ENCODE assay signal across 18 cellular contexts in the genomic region with DNA sequence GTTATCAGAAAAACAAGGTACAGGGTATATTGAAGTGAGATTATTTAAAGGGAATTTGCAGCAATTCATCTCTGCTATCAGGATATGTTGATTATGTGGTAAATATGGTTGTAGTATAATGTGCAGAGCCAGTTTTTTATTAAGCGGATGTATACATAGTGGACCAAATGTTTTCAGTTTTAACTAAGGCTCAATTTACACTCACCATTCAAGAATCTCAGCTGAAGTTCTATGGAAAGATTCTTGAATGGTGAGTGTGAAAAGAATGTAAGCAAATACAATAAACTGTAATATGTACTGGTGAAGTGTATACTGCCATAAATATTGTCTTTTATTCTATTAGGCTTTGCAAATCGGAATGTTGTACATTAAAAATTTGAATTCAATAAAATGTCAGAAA.
DNase-seq lines count a peak whose midpoint lies in the region; ATAC-seq and TF ChIP-seq lines count a peak whose summit lies in the region.
"Had no signal": no experiment of that assay in that cellular context is flagged by ENCODE, and none has a peak within 500 bp of the region (broad histone marks: within the 10 kb centered on the region; RNA-seq: fewer than 3 reads in every experiment).

No MANE protein-coding gene starts in this region.

- no peak overlapping the region for H3K9ac ChIP-seq in Karpas-422 (ENCODE audit: low read length)
- H3K9ac ChIP-seq in mesenchymal stem cell (ENCODE audit: low read length) = no peak overlapping the region
- H3K9ac ChIP-seq: BLaER1 treated with 17β-estradiol and CSF1 and Interleukin-3, amounts not matched to agents 10 nM and 100 nM had no signal

- H4K91ac ChIP-seq in mesenchymal stem cell (ENCODE audit: low read length) = no peak overlapping the region

- H2BK12ac ChIP-seq in mesenchymal stem cell (ENCODE audit: low read length in 2 of 2) = no peak overlapping the region

- H3K4me2 ChIP-seq in Karpas-422 (ENCODE audit: low read depth, low read length, poor library complexity, severe bottlenecking) = no peak overlapping the region
- H3K4me2 ChIP-seq in mesenchymal stem cell (ENCODE audit: low read length, poor library complexity, severe bottlenecking) = no peak overlapping the region
- H3K4me2 ChIP-seq: BLaER1 treated with 17β-estradiol and CSF1 and Interleukin-3, amounts not matched to agents 10 nM and 100 nM had no signal

- POLR2A ChIA-PET in RWPE1 (lab: Yijun Ruan, JAX; ENCODE audit: low non-redundant PET) = no interaction called here

- H3K36me3 ChIP-seq in Karpas-422 (ENCODE audit: insufficient read depth, low read length) (no peaks in the 10 kb centered on the region), RWPE2 (ENCODE audit: low read depth) (no peaks in the 10 kb centered on the region), mesenchymal stem cell (ENCODE audit: control insufficient read depth in 1 of 2, insufficient read depth in 2 of 2, low read depth in 1 of 2, low read length in 2 of 2) (no peaks in the 10 kb centered on the region)
- H3K36me3 ChIP-seq: BLaER1 treated with 17β-estradiol and CSF1 and Interleukin-3, amounts not matched to agents 10 nM and 100 nM had no signal

- H3K27ac ChIP-seq in Karpas-422 (ENCODE audit: low read length) (no peak overlapping the region), RWPE2 (ENCODE audit: poor library complexity, severe bottlenecking) (no peak overlapping the region), mesenchymal stem cell (ENCODE audit: low read length, poor library complexity, severe bottlenecking) (no peak overlapping the region), RWPE1 (no peak overlapping the region)
- H3K27ac ChIP-seq: BLaER1 treated with 17β-estradiol and CSF1 and Interleukin-3, amounts not matched to agents 10 nM and 100 nM; HL-60 had no signal

- no peak overlapping the region for H3K18ac ChIP-seq in mesenchymal stem cell (ENCODE audit: low read depth in 1 of 2, low read length in 2 of 2)

- no peak overlapping the region for H3K4ac ChIP-seq in mesenchymal stem cell (ENCODE audit: low read depth in 1 of 2, low read length in 2 of 2)

- H2BK15ac ChIP-seq in mesenchymal stem cell (ENCODE audit: low read depth, poor library complexity, severe bottlenecking) = no peak overlapping the region

- DNase-seq in H4 (ENCODE audit: low spot score) = peak; percentile 18
- no peak for DNase-seq in Karpas-422
- DNase-seq in RWPE2 (ENCODE audit: low spot score) = no peak
- DNase-seq in mesenchymal stem cell = peak; percentile 73
- DNase-seq in RWPE1 (ENCODE audit: low spot score) = no peak
- DNase-seq in stimulated activated naive CD4-positive, alpha-beta T cell treated with Interleukin-2 at 50 U/mL for 16 hours (lab: John Stamatoyannopoulos, UW) = no peak
- no peak for DNase-seq in COR-L47 (lab: John Stamatoyannopoulos, UW)
- DNase-seq: ACHN; Calu3; CD4-positive, CD25-positive, alpha-beta regulatory T cell; DMS 273 treated with DMSO at 0.1 percent for 48 hours; DMS79; EL; IMR-90 had no signal

- TF ChIP-seq CTCF in RWPE2 (IDR thresholded peaks at IDR 0.05; ENCODE audit: poor library complexity, severe bottlenecking) = no peak
- TF ChIP-seq CTCF in RWPE1 (conservative IDR thresholded peaks at IDR 0.05; ENCODE audit: low read depth) = no peak

- no peak overlapping the region for H2BK120ac ChIP-seq in mesenchymal stem cell (ENCODE audit: low read depth, low read length)

- no peaks in the 10 kb centered on the region for H3K79me1 ChIP-seq in mesenchymal stem cell (replicated peaks; ENCODE audit: low read length, poor library complexity, severe bottlenecking)

- H4K8ac ChIP-seq in mesenchymal stem cell (ENCODE audit: low read length) = no peak overlapping the region

- H3K9me2 ChIP-seq in Karpas-422 (replicated peaks; ENCODE audit: insufficient read depth, low read length) = no peaks in the 10 kb centered on the region

- H3K4me1 ChIP-seq in Karpas-422 (ENCODE audit: low read length) (no peaks in the 10 kb centered on the region), RWPE2 (ENCODE audit: insufficient read depth, poor library complexity, severe bottlenecking) (no peaks in the 10 kb centered on the region), mesenchymal stem cell (ENCODE audit: control insufficient read depth, insufficient read depth, low read depth, low read length) (peaks cover 1% of the 10 kb centered on the region)
- H3K4me1 ChIP-seq: BLaER1 treated with 17β-estradiol and CSF1 and Interleukin-3, amounts not matched to agents 10 nM and 100 nM had no signal

- no peak overlapping the region for H3K14ac ChIP-seq in mesenchymal stem cell (ENCODE audit: low read length in 2 of 2)

- no peak overlapping the region for H3K23ac ChIP-seq in mesenchymal stem cell (ENCODE audit: low read length in 2 of 2)

- H2AK5ac ChIP-seq in mesenchymal stem cell (ENCODE audit: low read length, severe bottlenecking) = no peak overlapping the region

- WGBS in mesenchymal stem cell = no CpG with 5 or more reads among the region's 2 CpGs

- ATAC-seq in RWPE2 (ENCODE audit: low read depth) = peak; percentile 64
- no peak for ATAC-seq in GM19455 (IDR thresholded peaks at IDR 0.05; ENCODE audit: unreplicated experiment)
- ATAC-seq: HCT116 had no signal

- H3K9me3 ChIP-seq in Karpas-422 (ENCODE audit: low read length) (peaks cover 6% of the 10 kb centered on the region), RWPE2 (ENCODE audit: severe bottlenecking) (no peaks in the 10 kb centered on the region), mesenchymal stem cell (ENCODE audit: control insufficient read depth, low read length) (no peaks in the 10 kb centered on the region)

- CTCF ChIA-PET in RWPE1 (lab: Yijun Ruan, JAX) = interaction anchor here (0.7 kb wide), 1 partner anchor 40 kb away, joined by 3 read pairs; no protein-coding TSS in a partner anchor

- H3K79me2 ChIP-seq in Karpas-422 (ENCODE audit: low read length) = no peaks in the 10 kb centered on the region

- H4K20me1 ChIP-seq in Karpas-422 (ENCODE audit: insufficient read depth, low read depth, low read length) = no peaks in the 10 kb centered on the region
- H4K20me1 ChIP-seq: BLaER1 treated with 17β-estradiol and CSF1 and Interleukin-3, amounts not matched to agents 10 nM and 100 nM had no signal

- H2BK5ac ChIP-seq in mesenchymal stem cell (ENCODE audit: low read depth, low read length, poor library complexity, severe bottlenecking) = no peak overlapping the region

- H3K27me3 ChIP-seq in Karpas-422 (ENCODE audit: low read length) = no peaks in the 10 kb centered on the region
- no peaks in the 10 kb centered on the region for H3K27me3 ChIP-seq in RWPE2 (ENCODE audit: insufficient read depth, poor library complexity, severe bottlenecking)
- H3K27me3 ChIP-seq in mesenchymal stem cell (ENCODE audit: control insufficient read depth in 1 of 2, insufficient read depth in 1 of 2, low read length in 2 of 2) = no peaks in the 10 kb centered on the region
- H3K27me3 ChIP-seq: BLaER1 treated with 17β-estradiol and CSF1 and Interleukin-3, amounts not matched to agents 10 nM and 100 nM had no signal

- H3K4me3 ChIP-seq in Karpas-422 (ENCODE audit: low read length) (no peak overlapping the region), RWPE2 (ENCODE audit: severe bottlenecking) (no peak overlapping the region), mesenchymal stem cell (ENCODE audit: insufficient read depth in 1 of 2, low read depth in 1 of 2, low read length in 2 of 2) (no peak overlapping the region)
- H3K4me3 ChIP-seq: BLaER1 treated with 17β-estradiol and CSF1 and Interleukin-3, amounts not matched to agents 10 nM and 100 nM had no signal

- H2AFZ ChIP-seq in Karpas-422 (ENCODE audit: low read length) = peak overlapping the region; percentile 17; the same call in 1 of the 2 replicates
- no peak overlapping the region for H2AFZ ChIP-seq in mesenchymal stem cell (ENCODE audit: low read depth, low read length)

Comparison
In these comparisons a context has a peak if more than half of its experiments do, and no peak if none do; other contexts are left out.
1. DNase-seq: peak in H4 (single experiment) and mesenchymal stem cell (single experiment); none in Karpas-422 (single experiment), RWPE2 (single experiment), RWPE1 (single experiment), stimulated activated naive CD4-positive, alpha-beta T cell treated with Interleukin-2 at 50 U/mL for 16 hours (single experiment) and COR-L47 (single experiment).